1 cellular context compared by ENCODE assay signal in genomic region chr20:25033250-25033940, GRCh38.
TF ChIP-seq lines count a peak whose summit lies in the region.

No MANE protein-coding gene starts in this region.

TF ChIP-seq in GM23338, 12 proteins besides CTCF, POLR2A, EP300 and RAD21 (continued from another document):
- TF ChIP-seq EZH2 (IDR thresholded peaks at IDR 0.05; ENCODE audit: low read depth, unreplicated experiment) (no peak), STAT1 (IDR thresholded peaks at IDR 0.05; ENCODE audit: unreplicated experiment) (no peak), CREB1 (CRISPR knock-in tag; IDR thresholded peaks at IDR 0.05; ENCODE audit: low read depth) (no peak)
TF ChIP-seq in GM23338: peak in this region for 0.
